In the genomic region with DNA sequence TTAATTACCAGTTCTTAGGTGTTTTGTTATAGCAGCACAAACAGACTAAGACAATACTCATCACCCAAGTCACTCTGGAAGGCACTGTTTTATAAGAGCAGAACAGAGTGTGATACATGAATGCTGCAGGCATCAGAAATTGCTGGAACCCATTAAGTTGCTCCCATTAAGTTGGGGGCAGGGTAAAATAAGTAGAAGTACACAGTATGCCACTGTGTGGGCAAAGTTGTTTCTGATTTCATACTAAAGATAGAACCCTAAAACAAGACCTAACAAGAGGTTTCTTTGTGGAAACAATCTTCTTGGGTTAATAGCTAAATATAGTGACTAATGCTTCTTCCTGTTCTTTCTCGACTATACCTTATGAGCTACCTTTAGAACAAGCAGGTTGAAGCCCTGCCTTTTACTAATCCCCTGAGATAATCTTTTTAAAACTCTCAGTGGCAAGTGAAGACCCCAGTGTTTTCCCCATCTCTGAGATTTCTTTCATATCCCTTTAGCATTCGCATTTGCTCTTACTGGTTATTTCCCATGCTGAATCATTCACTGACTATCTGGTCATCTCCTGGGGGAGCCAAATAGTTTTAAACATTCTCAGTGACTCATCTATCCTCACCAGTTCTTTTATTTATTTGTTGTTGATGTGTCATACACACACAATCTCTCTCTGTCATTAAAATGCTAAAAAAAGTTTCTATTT, we compare ENCODE assay signal across 8 cellular contexts. TPM values are rescaled to one million over a fixed set of nuclear protein-coding genes. Genes with fewer than 3 reads are reported as not detected.
A peak's percentile ranks its signal among the peaks of the same experiment; 100 is the strongest.
DNase-seq lines count a peak whose midpoint lies in the region; ATAC-seq lines count a peak whose summit lies in the region.

No MANE protein-coding gene starts in this region.

- H3K36me3 Mint-ChIP-seq in naive thymus-derived CD4-positive, alpha-beta T cell, result peaks cover 0 to 1% (median 0%) of the 10 kb centered on the region in 5 donors

- H3K27me3 ChIP-seq in naive thymus-derived CD4-positive, alpha-beta T cell (ENCODE audit: control insufficient read depth in 2 of 2, insufficient read depth in 2 of 2, low read length in 2 of 2), result no peaks in the 10 kb centered on the region

- peaks cover 0 to 6% (median 0%) of the 10 kb centered on the region in 5 donors for H3K27me3 Mint-ChIP-seq in naive thymus-derived CD4-positive, alpha-beta T cell

- no peak overlapping the region for H3K27ac ChIP-seq in naive thymus-derived CD4-positive, alpha-beta T cell (ENCODE audit: low read depth, low read length)

- no peak overlapping the region for H3K4me3 Mint-ChIP-seq in naive thymus-derived CD4-positive, alpha-beta T cell

- DNase-seq in EH (ENCODE audit: low read depth), result peak; percentile 99
- peak; percentile 94 for DNase-seq in HT1080 (ENCODE audit: low read depth)
- peak; percentile 99 for DNase-seq in fibroblast of peridontal ligament (ENCODE audit: extremely low read depth)
- DNase-seq in naive thymus-derived CD4-positive, alpha-beta T cell, result no peak
- no peak for DNase-seq in NCI-H1092 treated with DMSO at 0.1 percent for 48 hours (lab: John Stamatoyannopoulos, UW)
- DNase-seq in NCI-H1694 treated with DMSO at 0.1 percent for 48 hours (lab: John Stamatoyannopoulos, UW), result no peak
- DNase-seq in iPS-NIHi7 (ENCODE audit: extremely low spot score), result no peak

- peak; percentile 79 for ATAC-seq in GM21529 (IDR thresholded peaks at IDR 0.05; ENCODE audit: unreplicated experiment)
- no peak for ATAC-seq in naive thymus-derived CD4-positive, alpha-beta T cell

- CTCF ChIA-PET in naive thymus-derived CD4-positive, alpha-beta T cell (lab: Charles Lee), result no interaction called here

- no peaks in the 10 kb centered on the region for H3K9me3 ChIP-seq in naive thymus-derived CD4-positive, alpha-beta T cell (ENCODE audit: control insufficient read depth in 2 of 3, low read length in 3 of 3)

- POLR2A ChIA-PET in naive thymus-derived CD4-positive, alpha-beta T cell (lab: Charles Lee), result no interaction called here

- H3K27ac Mint-ChIP-seq in naive thymus-derived CD4-positive, alpha-beta T cell, result no peak overlapping the region

- H3K36me3 ChIP-seq in naive thymus-derived CD4-positive, alpha-beta T cell (ENCODE audit: control insufficient read depth in 2 of 3, insufficient read depth in 3 of 3, low read length in 3 of 3), result no peaks in the 10 kb centered on the region

- intact Hi-C loops in naive thymus-derived CD4-positive, alpha-beta T cell (cut with micrococcal nuclease), result no loop called here

- no peaks in the 10 kb centered on the region for H3K4me1 ChIP-seq in naive thymus-derived CD4-positive, alpha-beta T cell (ENCODE audit: control insufficient read depth in 2 of 2, insufficient read depth in 2 of 2, low read length in 2 of 2)

- H3K9me3 Mint-ChIP-seq in naive thymus-derived CD4-positive, alpha-beta T cell, result peaks cover 0 to 4% (median 0%) of the 10 kb centered on the region in 11 donors

- H3K4me1 Mint-ChIP-seq in naive thymus-derived CD4-positive, alpha-beta T cell, result no peaks in the 10 kb centered on the region

- H3K4me3 ChIP-seq in naive thymus-derived CD4-positive, alpha-beta T cell (ENCODE audit: low read length), result no peak overlapping the region

RNA-seq across cellular contexts. Expression of a gene that starts 52.3 kb away (rescaled TPM):
- total RNA-seq in HT1080 (2014; rRNA removed; shearing (Covaris generic)), result 14.9 and 15.6 TPM in 2 replicates
- 16.3 and 17.9 TPM in 2 replicates for polyA plus RNA-seq in HT1080 (2015; cell fraction: cytosol; rRNA removed)
- polyA plus RNA-seq in HT1080 (2015; cell fraction: nucleus; rRNA removed), result 12.8 and 14.9 TPM in 2 replicates
- 10 to 100 TPM in 3 of 5 experiments, 1 to 10 TPM in 2; 2.5 to 46.7 (median 34.7) TPM for total RNA-seq in naive thymus-derived CD4-positive, alpha-beta T cell
- 10 to 100 TPM; 22.6 to 46.0 TPM for polyA plus RNA-seq in naive thymus-derived CD4-positive, alpha-beta T cell

RNA-seq across cellular contexts. Expression of a gene that starts 52.4 kb away (rescaled TPM):
- 21.4 and 21.5 TPM in 2 replicates for total RNA-seq in HT1080 (2014; rRNA removed; shearing (Covaris generic))
- polyA plus RNA-seq in HT1080 (2015; cell fraction: cytosol; rRNA removed), result 22.4 and 24.1 TPM in 2 replicates
- polyA plus RNA-seq in HT1080 (2015; cell fraction: nucleus; rRNA removed), result 11.0 and 14.9 TPM in 2 replicates
- total RNA-seq in naive thymus-derived CD4-positive, alpha-beta T cell, result 10 to 100 TPM; 11.4 to 17.1 (median 13.8) TPM
- 10 to 100 TPM; 13.0 to 16.8 TPM for polyA plus RNA-seq in naive thymus-derived CD4-positive, alpha-beta T cell

Comparison
In these comparisons a context has a peak if more than half of its experiments do, and no peak if none do; other contexts are left out.
1. DNase-seq: peak in EH (single experiment), HT1080 (single experiment) and fibroblast of peridontal ligament (single experiment); none in naive thymus-derived CD4-positive, alpha-beta T cell (0 of 9), NCI-H1092 treated with DMSO at 0.1 percent for 48 hours (single experiment), NCI-H1694 treated with DMSO at 0.1 percent for 48 hours (single experiment) and iPS-NIHi7 (single experiment).